Comparison of ENCODE assay signal across 9 cellular contexts in genomic region chr1:22416555-22417454, GRCh38. TPM values are rescaled to one million over a fixed set of nuclear protein-coding genes. Genes with fewer than 3 reads are reported as not detected.
DNase-seq lines count a peak whose midpoint lies in the region; ATAC-seq and TF ChIP-seq lines count a peak whose summit lies in the region.
"Had no signal": no experiment of that assay in that cellular context is flagged by ENCODE, and none has a peak within 500 bp of the region (broad histone marks: within the 10 kb centered on the region; RNA-seq: fewer than 3 reads in every experiment).

No MANE protein-coding gene starts in this region.

- no peaks in the 10 kb centered on the region for H3K4me1 Mint-ChIP-seq in natural killer cell treated with Interleukin-12 subunit alpha and Interleukin-12 subunit beta and Interleukin-15 and Interleukin-18, amount 100 ng/mL, for 72 hours (ENCODE audit: low read depth in 2 of 2)
- peaks cover 24% of the 10 kb centered on the region for H3K4me1 Mint-ChIP-seq in stimulated activated memory B cell treated with anti-CD40 and anti-IgM and Interleukin-4, amounts not matched to agents 10 μg/mL and 1 μg/mL and 100 μg/mL, for 72 hours

- TF ChIP-seq CTCF in esophagus squamous epithelium (IDR thresholded peaks at IDR 0.05), result peak; percentile 46 to 95 (median 86)

- 6 to 15% methylated on average over 5 to 12 of the region's 13 CpGs for WGBS in esophagus squamous epithelium, 2 donors

- H3K4me3 Mint-ChIP-seq in natural killer cell treated with Interleukin-12 subunit alpha and Interleukin-12 subunit beta and Interleukin-15 and Interleukin-18, amount 100 ng/mL, for 72 hours, result no peak overlapping the region
- peak overlapping the region; percentile 5 for H3K4me3 Mint-ChIP-seq in stimulated activated memory B cell treated with anti-CD40 and anti-IgM and Interleukin-4, amounts not matched to agents 10 μg/mL and 1 μg/mL and 100 μg/mL, for 72 hours
- H3K4me3 Mint-ChIP-seq: T-helper 1 cell treated with Interleukin-12 subunit alpha and Interleukin-12 subunit beta and Interleukin-4 antibody, amounts not matched to agents 30 μg/mL and 1 μg/mL, for 36 hours had no signal

- H3K27me3 ChIP-seq in esophagus squamous epithelium, result peaks cover 0 to 55% (median 0%) of the 10 kb centered on the region in 4 donors

- DNase-seq in D341Med (ENCODE audit: low spot score), result peak; percentile 87
- DNase-seq in KBM-7, result peak; percentile 85
- DNase-seq in OCI-M1 (lab: John Stamatoyannopoulos, UW), result peak; percentile 87
- DNase-seq in activated T-cell treated with anti-CD3 and anti-CD28 coated beads for 1 hour (ENCODE audit: low read depth), result peak; percentile 63
- no peak for DNase-seq in esophagus squamous epithelium (lab: John Stamatoyannopoulos, UW)
- peak; percentile 74 for DNase-seq in natural killer cell treated with Interleukin-12 subunit alpha and Interleukin-12 subunit beta and Interleukin-15 and Interleukin-18, amount 100 ng/mL, for 72 hours (ENCODE audit: low spot score)

- H3K36me3 ChIP-seq in esophagus squamous epithelium, result no peaks in the 10 kb centered on the region

- no peak for TF ChIP-seq POLR2A in esophagus squamous epithelium (IDR thresholded peaks at IDR 0.05)

- in situ Hi-C loops in KBM-7 (cut with MboI; ENCODE audit: low pct_unique_long_range_greater_than_20kb, low sequenced_read_pairs), result loop anchor here (10.0 to 25.0 kb wide), 2 partner anchors 228 to 280 kb away; partner anchors contain the start of genes C1QC and WNT4

- no peaks in the 10 kb centered on the region for H3K36me3 Mint-ChIP-seq in natural killer cell treated with Interleukin-12 subunit alpha and Interleukin-12 subunit beta and Interleukin-15 and Interleukin-18, amount 100 ng/mL, for 72 hours
- no peaks in the 10 kb centered on the region for H3K36me3 Mint-ChIP-seq in stimulated activated memory B cell treated with anti-CD40 and anti-IgM and Interleukin-4, amounts not matched to agents 10 μg/mL and 1 μg/mL and 100 μg/mL, for 72 hours

- no peak overlapping the region for H3K27ac ChIP-seq in esophagus squamous epithelium

- H3K27ac Mint-ChIP-seq in natural killer cell treated with Interleukin-12 subunit alpha and Interleukin-12 subunit beta and Interleukin-15 and Interleukin-18, amount 100 ng/mL, for 72 hours, result no peak overlapping the region
- H3K27ac Mint-ChIP-seq in stimulated activated memory B cell treated with anti-CD40 and anti-IgM and Interleukin-4, amounts not matched to agents 10 μg/mL and 1 μg/mL and 100 μg/mL, for 72 hours, result no peak overlapping the region
- H3K27ac Mint-ChIP-seq: T-helper 1 cell treated with Interleukin-12 subunit alpha and Interleukin-12 subunit beta and Interleukin-4 antibody, amounts not matched to agents 30 μg/mL and 1 μg/mL, for 36 hours had no signal

- H3K4me1 ChIP-seq in esophagus squamous epithelium, result peaks cover 0 to 14% (median 0%) of the 10 kb centered on the region in 3 donors

- no peak overlapping the region for H3K4me3 ChIP-seq in esophagus squamous epithelium

- peaks cover 24 to 29% of the 10 kb centered on the region in 2 donors for H3K27me3 Mint-ChIP-seq in natural killer cell treated with Interleukin-12 subunit alpha and Interleukin-12 subunit beta and Interleukin-15 and Interleukin-18, amount 100 ng/mL, for 72 hours
- H3K27me3 Mint-ChIP-seq in stimulated activated memory B cell treated with anti-CD40 and anti-IgM and Interleukin-4, amounts not matched to agents 10 μg/mL and 1 μg/mL and 100 μg/mL, for 72 hours, result peaks cover 50% of the 10 kb centered on the region

- no peaks in the 10 kb centered on the region for H3K9me3 Mint-ChIP-seq in natural killer cell treated with Interleukin-12 subunit alpha and Interleukin-12 subunit beta and Interleukin-15 and Interleukin-18, amount 100 ng/mL, for 72 hours
- no peaks in the 10 kb centered on the region for H3K9me3 Mint-ChIP-seq in stimulated activated memory B cell treated with anti-CD40 and anti-IgM and Interleukin-4, amounts not matched to agents 10 μg/mL and 1 μg/mL and 100 μg/mL, for 72 hours
- H3K9me3 Mint-ChIP-seq: T-helper 1 cell treated with Interleukin-12 subunit alpha and Interleukin-12 subunit beta and Interleukin-4 antibody, amounts not matched to agents 30 μg/mL and 1 μg/mL, for 36 hours had no signal

- intact Hi-C loops in esophagus squamous epithelium (cut with DNase I), result loop anchor here (10.0 kb wide), 1 partner anchor 302 kb away; no protein-coding TSS in a partner anchor

- peak; percentile 70 to 75 for ATAC-seq in natural killer cell treated with Interleukin-12 subunit alpha and Interleukin-12 subunit beta and Interleukin-15 and Interleukin-18, amount 100 ng/mL, for 72 hours
- ATAC-seq in stimulated activated memory B cell treated with anti-CD40 and anti-IgM and Interleukin-4, amounts not matched to agents 10 μg/mL and 1 μg/mL and 100 μg/mL, for 72 hours, result peak; percentile 73
- ATAC-seq in HG02970 (IDR thresholded peaks at IDR 0.05; ENCODE audit: low FRiP score, unreplicated experiment), result no peak

- H3K9me3 ChIP-seq in esophagus squamous epithelium, result no peaks in the 10 kb centered on the region

RNA-seq across cellular contexts. Expression of gene ZBTB40, which starts 34.8 kb away (rescaled TPM):
- 10 to 100 TPM in 1 of 4 donors, 1 to 10 TPM in 3; 5.9 to 14.3 (median 8.8) TPM for total RNA-seq in esophagus squamous epithelium
- 10 to 100 TPM; 26.3 to 33.9 TPM for total RNA-seq in natural killer cell treated with Interleukin-12 subunit alpha and Interleukin-12 subunit beta and Interleukin-15 and Interleukin-18, amount 100 ng/mL, for 72 hours
